Comparison of ENCODE assay signal across 8 cellular contexts in the genomic region with DNA sequence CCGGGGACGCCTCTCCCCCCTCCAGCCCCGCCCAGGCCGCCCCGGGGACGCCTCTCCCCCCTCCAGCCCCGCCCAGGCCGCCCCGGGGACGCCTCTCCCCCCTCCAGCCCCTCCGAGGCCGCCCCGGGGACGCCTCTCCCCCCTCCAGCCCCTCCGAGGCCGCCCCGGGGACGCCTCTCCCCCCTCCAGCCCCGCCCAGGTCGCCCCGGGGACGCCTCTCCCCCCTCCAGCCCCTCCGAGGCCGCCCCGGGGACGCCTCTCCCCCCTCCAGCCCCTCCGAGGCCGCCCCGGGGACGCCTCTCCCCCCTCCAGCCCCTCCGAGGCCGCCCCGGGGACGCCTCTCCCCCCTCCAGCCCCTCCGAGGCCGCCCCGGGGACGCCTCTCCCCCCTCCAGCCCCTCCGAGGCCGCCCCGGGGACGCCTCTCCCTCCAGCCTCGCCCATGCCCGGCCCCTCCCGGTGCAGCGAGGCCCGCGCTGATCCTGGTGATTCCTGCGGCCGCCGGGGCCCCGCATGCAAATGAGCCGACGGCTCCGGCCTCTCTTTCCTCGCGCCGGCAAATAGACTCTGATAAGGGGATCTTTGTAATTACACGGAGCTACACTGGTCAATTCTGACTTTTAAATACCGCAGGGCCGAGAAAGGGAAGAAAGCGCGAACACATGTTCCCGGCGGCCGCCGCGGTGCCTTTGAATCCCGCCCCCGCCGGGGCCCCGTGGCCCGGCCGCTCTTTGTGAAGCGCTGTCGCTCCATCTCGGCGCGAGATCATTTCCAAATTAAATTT.
DNase-seq lines count a peak whose midpoint lies in the region; ATAC-seq and TF ChIP-seq lines count a peak whose summit lies in the region.
"Not testable (repeated sequence)": the region's sequence is repeated elsewhere in the genome, so short reads cannot be mapped to it uniquely, and the experiment has no call there.

No MANE protein-coding gene starts in this region.

- DNase-seq in BE2C (peak; percentile 28), HT-29 (ENCODE audit: low spot score) (peak; percentile 9), RPMI8226 (peak; percentile 50)
- peak; percentile 52 for DNase-seq in activated T-cell treated with anti-CD3 and anti-CD28 coated beads, Interleukin-2, amount 50 U/mL, for 24 hours
- DNase-seq in coronary artery (ENCODE audit: low spot score); natural killer cell treated with Interleukin-12 subunit alpha and Interleukin-12 subunit beta and Interleukin-15 and Interleukin-18, amount 100 ng/mL, for 72 hours (ENCODE audit: low spot score): not testable (repeated sequence)

- peaks cover 82% of the 10 kb centered on the region for H3K27me3 ChIP-seq in BE2C
- H3K27me3 ChIP-seq in iPS-15b (ENCODE audit: control insufficient read depth, insufficient read depth, low read length) = not testable (repeated sequence)

- TF ChIP-seq CTCF in BE2C (IDR thresholded peaks at IDR 0.05; ENCODE audit: low read depth, low read length); coronary artery (IDR thresholded peaks at IDR 0.05): not testable (repeated sequence)

- H3K27ac Mint-ChIP-seq in activated T-cell treated with anti-CD3 and anti-CD28 coated beads, Interleukin-2, amount 50 U/mL, for 24 hours; natural killer cell treated with Interleukin-12 subunit alpha and Interleukin-12 subunit beta and Interleukin-15 and Interleukin-18, amount 100 ng/mL, for 72 hours; stimulated activated memory B cell treated with anti-CD40 and anti-IgM and Interleukin-4, amounts not matched to agents 10 μg/mL and 1 μg/mL and 100 μg/mL, for 72 hours: not testable (repeated sequence)

- H3K4me3 Mint-ChIP-seq in activated T-cell treated with anti-CD3 and anti-CD28 coated beads, Interleukin-2, amount 50 U/mL, for 24 hours = peak overlapping the region; percentile 43
- peak overlapping the region; percentile 47 for H3K4me3 Mint-ChIP-seq in natural killer cell treated with Interleukin-12 subunit alpha and Interleukin-12 subunit beta and Interleukin-15 and Interleukin-18, amount 100 ng/mL, for 72 hours
- H3K4me3 Mint-ChIP-seq in stimulated activated memory B cell treated with anti-CD40 and anti-IgM and Interleukin-4, amounts not matched to agents 10 μg/mL and 1 μg/mL and 100 μg/mL, for 72 hours = peak overlapping the region; percentile 53

- not testable (repeated sequence) for H3K9me3 ChIP-seq in BE2C; iPS-15b (ENCODE audit: control insufficient read depth, insufficient read depth, low read length)

- not testable (repeated sequence) for H3K4me1 Mint-ChIP-seq in activated T-cell treated with anti-CD3 and anti-CD28 coated beads, Interleukin-2, amount 50 U/mL, for 24 hours (ENCODE audit: low read depth); natural killer cell treated with Interleukin-12 subunit alpha and Interleukin-12 subunit beta and Interleukin-15 and Interleukin-18, amount 100 ng/mL, for 72 hours (ENCODE audit: low read depth in 2 of 2); stimulated activated memory B cell treated with anti-CD40 and anti-IgM and Interleukin-4, amounts not matched to agents 10 μg/mL and 1 μg/mL and 100 μg/mL, for 72 hours

- not testable (repeated sequence) for H3K36me3 Mint-ChIP-seq in activated T-cell treated with anti-CD3 and anti-CD28 coated beads, Interleukin-2, amount 50 U/mL, for 24 hours (ENCODE audit: low read depth); natural killer cell treated with Interleukin-12 subunit alpha and Interleukin-12 subunit beta and Interleukin-15 and Interleukin-18, amount 100 ng/mL, for 72 hours; stimulated activated memory B cell treated with anti-CD40 and anti-IgM and Interleukin-4, amounts not matched to agents 10 μg/mL and 1 μg/mL and 100 μg/mL, for 72 hours

- not testable (repeated sequence) for H3K9me3 Mint-ChIP-seq in activated T-cell treated with anti-CD3 and anti-CD28 coated beads, Interleukin-2, amount 50 U/mL, for 24 hours; natural killer cell treated with Interleukin-12 subunit alpha and Interleukin-12 subunit beta and Interleukin-15 and Interleukin-18, amount 100 ng/mL, for 72 hours; stimulated activated memory B cell treated with anti-CD40 and anti-IgM and Interleukin-4, amounts not matched to agents 10 μg/mL and 1 μg/mL and 100 μg/mL, for 72 hours

- not testable (repeated sequence) for ATAC-seq in natural killer cell treated with Interleukin-12 subunit alpha and Interleukin-12 subunit beta and Interleukin-15 and Interleukin-18, amount 100 ng/mL, for 72 hours; stimulated activated memory B cell treated with anti-CD40 and anti-IgM and Interleukin-4, amounts not matched to agents 10 μg/mL and 1 μg/mL and 100 μg/mL, for 72 hours

- H3K4me1 ChIP-seq in BE2C; iPS-15b (ENCODE audit: control insufficient read depth, insufficient read depth, low read length): not testable (repeated sequence)

- not testable (repeated sequence) for H3K36me3 ChIP-seq in BE2C; iPS-15b (ENCODE audit: control insufficient read depth, insufficient read depth, low read length)

- H3K27ac ChIP-seq in coronary artery = not testable (repeated sequence)

- not testable (repeated sequence) for H3K9ac ChIP-seq in iPS-15b (ENCODE audit: low read depth, low read length)

- H3K27me3 Mint-ChIP-seq in activated T-cell treated with anti-CD3 and anti-CD28 coated beads, Interleukin-2, amount 50 U/mL, for 24 hours = peaks cover 60% of the 10 kb centered on the region
- peaks cover 23 to 35% of the 10 kb centered on the region in 2 donors for H3K27me3 Mint-ChIP-seq in natural killer cell treated with Interleukin-12 subunit alpha and Interleukin-12 subunit beta and Interleukin-15 and Interleukin-18, amount 100 ng/mL, for 72 hours
- H3K27me3 Mint-ChIP-seq in stimulated activated memory B cell treated with anti-CD40 and anti-IgM and Interleukin-4, amounts not matched to agents 10 μg/mL and 1 μg/mL and 100 μg/mL, for 72 hours = peaks cover 63% of the 10 kb centered on the region

- H3K4me3 ChIP-seq in BE2C (ENCODE audit: low read depth, low read length) (0 out of 2 replicates have a peak overlapping the region, but pooled peaks have one; percentile 16), coronary artery (peak overlapping the region; percentile 53), iPS-15b (ENCODE audit: low read depth, low read length) (peak overlapping the region; percentile 26)
